8 cellular contexts compared by ENCODE assay signal in genomic region chr19:6589711-6590457, GRCh38. TPM values are rescaled to one million over a fixed set of nuclear protein-coding genes. Genes with fewer than 3 reads are reported as not detected.
A peak's percentile ranks its signal among the peaks of the same experiment; 100 is the strongest.
DNase-seq lines count a peak whose midpoint lies in the region; ATAC-seq, FAIRE-seq and TF ChIP-seq lines count a peak whose summit lies in the region.

No MANE protein-coding gene starts in this region.

- peaks cover 8% of the 10 kb centered on the region for H3K9me3 Mint-ChIP-seq in glutamatergic neuron (ENCODE audit: unreplicated experiment)

- H3K27me3 ChIP-seq in WERI-Rb-1 (ENCODE audit: insufficient read depth, low read depth, severe bottlenecking), result peaks cover 12% of the 10 kb centered on the region
- H3K27me3 ChIP-seq in testis, result no peaks in the 10 kb centered on the region

- no peak for ATAC-seq in A549
- peak; percentile 8 for ATAC-seq in GM19324 (IDR thresholded peaks at IDR 0.05; ENCODE audit: low FRiP score, unreplicated experiment)

- TF ChIP-seq CTCF in A549 (IDR thresholded peaks at IDR 0.05) (no peak), WERI-Rb-1 (IDR thresholded peaks at IDR 0.05; ENCODE audit: low read depth, low read length) (no peak), glutamatergic neuron (IDR thresholded peaks at IDR 0.05; ENCODE audit: partially characterized antibody, unreplicated experiment) (no peak), testis (IDR thresholded peaks at IDR 0.05) (no peak)

- H3K4me1 ChIP-seq in A549, result peaks cover 4% of the 10 kb centered on the region; the same call in 2 of the 3 replicates
- H3K4me1 ChIP-seq in testis, result peaks cover 6% of the 10 kb centered on the region

- CTCF ChIA-PET in A549 (lab: Yijun Ruan, JAX), result no interaction called here

- WGBS in A549 (ENCODE audit: missing lambda C conversion rate), result 62% methylated on average over 31 of the region's 33 CpGs
- 1 to 2% methylated on average over 33 of the region's 33 CpGs for WGBS in testis, 2 donors

- intact Hi-C loops in testis (cut with DNase I; ENCODE audit: low total_unique reads), result no loop called here

- H3K4me2 ChIP-seq in A549, result peak overlapping the region; percentile 94

- FAIRE-seq in A549 (lab: Jason Lieb, UNC), result no peak
- no peak for FAIRE-seq in urothelium cell line (lab: Jason Lieb, UNC)

- DNase-seq in A549 (ENCODE audit: low read depth in 1 of 2, low spot score in 1 of 2) (no peak), WERI-Rb-1 (no peak), glutamatergic neuron (no peak), amygdala (lab: John Stamatoyannopoulos, UW) (no peak), urothelium cell line (ENCODE audit: low spot score) (no peak), testis (no peak), DMS114 treated with DMSO at 0.1 percent for 48 hours (lab: John Stamatoyannopoulos, UW; ENCODE audit: unreplicated experiment) (no peak)

- H3K36me3 ChIP-seq in WERI-Rb-1, result no peaks in the 10 kb centered on the region
- H3K36me3 ChIP-seq in testis (ENCODE audit: low read depth, missing control alignments), result no peaks in the 10 kb centered on the region

- peak overlapping the region; percentile 71 for H3K4me3 Mint-ChIP-seq in glutamatergic neuron (ENCODE audit: unreplicated experiment)

- TF ChIP-seq EP300 in A549 (IDR thresholded peaks at IDR 0.05), result no peak

- H3K4me3 ChIP-seq in A549 (peak overlapping the region; percentile 51), WERI-Rb-1 (ENCODE audit: low read depth, low read length) (peak overlapping the region; percentile 49), testis (no peak overlapping the region)

- TF ChIP-seq POLR2A in A549 (IDR thresholded peaks at IDR 0.05; ENCODE audit: low read length), result no peak
- no peak for TF ChIP-seq POLR2A in testis (IDR thresholded peaks at IDR 0.05)

- no peak overlapping the region for H3K27ac Mint-ChIP-seq in glutamatergic neuron (ENCODE audit: unreplicated experiment)

- peaks cover 14% of the 10 kb centered on the region for H3K4me1 Mint-ChIP-seq in glutamatergic neuron (ENCODE audit: low read depth, unreplicated experiment)

- H3K27ac ChIP-seq in A549, result peak overlapping the region; percentile 62 to 87; a peak in 5 of 6 replicates
- H3K27ac ChIP-seq in WERI-Rb-1, result no peak overlapping the region
- H3K27ac ChIP-seq in testis, result no peak overlapping the region

- TF ChIP-seq RAD21 in A549 (conservative IDR thresholded peaks at IDR 0.05 in 1 of 2, IDR thresholded peaks at IDR 0.05 in 1 of 2), result no peak

- H3K9me3 ChIP-seq in A549 (no peaks in the 10 kb centered on the region), WERI-Rb-1 (ENCODE audit: severe bottlenecking) (no peaks in the 10 kb centered on the region), testis (no peaks in the 10 kb centered on the region)

- H3K36me3 Mint-ChIP-seq in glutamatergic neuron (ENCODE audit: unreplicated experiment), result peaks cover 3% of the 10 kb centered on the region

- POLR2A ChIA-PET in A549 (lab: Yijun Ruan, JAX), result interaction anchor here (1.0 kb wide), 1 partner anchor 59 kb away, joined by 3 read pairs; the partner anchor contains the start of gene TNFSF9

- peaks cover 39% of the 10 kb centered on the region for H3K27me3 Mint-ChIP-seq in glutamatergic neuron (ENCODE audit: unreplicated experiment)

TF ChIP-seq in A549, 52 proteins besides CTCF, POLR2A, EP300 and RAD21:
- TF ChIP-seq NFE2L2 (conservative IDR thresholded peaks at IDR 0.05; ENCODE audit: low read length) (no peak), RFX5 (IDR thresholded peaks at IDR 0.05) (no peak), HEYL (CRISPR knock-in tag; IDR thresholded peaks at IDR 0.05) (no peak)

RNA-seq across cellular contexts. Expression of gene CD70, which starts 1.1 kb away (rescaled TPM):
- polyA plus RNA-seq in A549 (2011; rRNA removed) (7.7 and 10.0 TPM in 2 replicates), A549 (2017; fragmentation: RNase III; extraction: RNeasy Plus Mini Kit Qiagen cat#74134 plus additional on column Dnase treatment) (25.0 to 43.3 TPM (median 35.7 TPM) in 3 replicates), testis (ENCODE audit: insufficient read depth, low read depth, low replicate concordance) (0.63 TPM)
- 19.2 and 29.9 TPM in 2 replicates for polyA plus RNA-seq in A549 (2012; cell fraction: cytosol; rRNA removed)
- 27.0 and 38.1 TPM in 2 replicates for polyA plus RNA-seq in A549 (2012; cell fraction: nucleus; rRNA removed)
- 4.9 and 5.6 TPM in 2 replicates for polyA minus RNA-seq in A549 (2011; rRNA and poly(A)+ RNA removed)
- total RNA-seq in glutamatergic neuron (ENCODE audit: unreplicated experiment) (4.7 TPM), testis (1 to 10 TPM in 1 of 2 donors, not detected in 1; 1.0 TPM)

RNA-seq across cellular contexts. Expression of gene TNFSF9, which starts 59.1 kb away (rescaled TPM):
- polyA plus RNA-seq in A549 (2011; rRNA removed) (5.4 and 6.3 TPM in 2 replicates), A549 (2017; fragmentation: RNase III; extraction: RNeasy Plus Mini Kit Qiagen cat#74134 plus additional on column Dnase treatment) (11.1 to 16.7 TPM (median 15.9 TPM) in 3 replicates), testis (ENCODE audit: insufficient read depth, low read depth, low replicate concordance) (3.1 TPM)
- polyA plus RNA-seq in A549 (2012; cell fraction: cytosol; rRNA removed), result 7.6 and 11.7 TPM in 2 replicates
- polyA plus RNA-seq in A549 (2012; cell fraction: nucleus; rRNA removed), result 10.4 and 15.2 TPM in 2 replicates
- polyA minus RNA-seq in A549 (2011; rRNA and poly(A)+ RNA removed), result 1.9 and 2.6 TPM in 2 replicates
- total RNA-seq in glutamatergic neuron (ENCODE audit: unreplicated experiment) (6.9 TPM), testis (1 to 10 TPM; 5.7 to 8.4 TPM)

Comparison
In these comparisons a context has a peak if more than half of its experiments do, and no peak if none do; other contexts are left out.
1. H3K27ac ChIP-seq: peak in A549 (2 of 2); none in WERI-Rb-1 (single experiment) and testis (0 of 2).
2. H3K4me3 ChIP-seq: peak in A549 (single experiment) and WERI-Rb-1 (single experiment); none in testis (0 of 2).